Comparison of ENCODE assay signal across 33 cellular contexts in genomic region chr19:49241769-49242168, GRCh38.
"Had no signal": no experiment of that assay in that cellular context is flagged by ENCODE, and none has a peak within 500 bp of the region (broad histone marks: within the 10 kb centered on the region; RNA-seq: fewer than 3 reads in every experiment).

No MANE protein-coding gene starts in this region.

- H3K9me3 ChIP-seq: ascending aorta had no signal

- DNase-seq: activated CD4-positive, alpha-beta memory T cell treated with anti-CD3 and anti-CD28 coated beads, Interleukin-2, amount 10 ng/mL, durations not matched to agents 7 days and 5 days; activated CD4-positive, alpha-beta T cell treated with anti-CD3 and anti-CD28 coated beads for 1 hour; activated CD4-positive, alpha-beta T cell treated with anti-CD3 and anti-CD28 coated beads for 36 hours; activated CD4-positive, alpha-beta T cell treated with anti-CD3 and anti-CD28 coated beads for 48 hours; activated CD4-positive, alpha-beta T cell treated with anti-CD3 and anti-CD28 coated beads, Interleukin-2, amount 10 ng/mL, durations not matched to agents 7 days and 5 days; activated CD4-positive, alpha-beta T cell treated with anti-CD3 and anti-CD28 coated beads, Interleukin-2, amount 50 U/mL, for 48 hours; activated CD4-positive, CD25-positive, alpha-beta regulatory T cell; activated CD8-positive, alpha-beta memory T cell treated with anti-CD3 and anti-CD28 coated beads for 24 hours; activated CD8-positive, alpha-beta memory T cell treated with anti-CD3 and anti-CD28 coated beads, Interleukin-2, amount 10 ng/mL, durations not matched to agents 7 days and 5 days; activated CD8-positive, alpha-beta memory T cell treated with anti-CD3 and anti-CD28 coated beads, Interleukin-2, amount 50 U/mL, for 48 hours; activated CD8-positive, alpha-beta T cell treated with anti-CD3 and anti-CD28 coated beads, Interleukin-2, amount 10 ng/mL, durations not matched to agents 7 days and 5 days; activated effector memory CD4-positive, alpha-beta T cell treated with Interleukin-2 at 50 U/mL for 16 hours; activated gamma-delta T cell; activated naive CD4-positive, alpha-beta T cell treated with anti-CD3 and anti-CD28 coated beads, Interleukin-2, amount 10 ng/mL, durations not matched to agents 7 days and 5 days; activated naive CD4-positive, alpha-beta T cell treated with Interleukin-2 at 50 U/mL for 16 hours; activated naive CD8-positive, alpha-beta T cell treated with anti-CD3 and anti-CD28 coated beads, Interleukin-2, amount 10 ng/mL, durations not matched to agents 7 days and 5 days; activated naive CD8-positive, alpha-beta T cell treated with anti-CD3 and anti-CD28 coated beads, Interleukin-2, amount 50 U/mL, for 24 hours; activated T-cell treated with anti-CD3 and anti-CD28 coated beads, Interleukin-2, amount 50 U/mL, for 24 hours; activated T-cell treated with anti-CD3 and anti-CD28 coated beads, Interleukin-2, amount 50 U/mL, for 48 hours; amygdala; anterior cingulate cortex; caudate nucleus; cerebellar nuclear complex; T-helper 1 cell; T-helper 2 cell; T-helper 9 cell; WERI-Rb-1 had no signal

- FAIRE-seq: bronchial epithelial cell, TTC549 had no signal

- H3K4me1 ChIP-seq: ascending aorta had no signal

- H3K36me3 ChIP-seq: ascending aorta, cardiac muscle cell, WERI-Rb-1 had no signal

- ATAC-seq: activated CD4-positive, alpha-beta T cell treated with anti-CD3 and anti-CD28 coated beads for 36 hours; activated CD4-positive, CD25-positive, alpha-beta regulatory T cell treated with anti-CD3 and anti-CD28 coated beads, Interleukin-2, amount 50 U/mL, for 24 hours; activated CD8-positive, alpha-beta memory T cell treated with anti-CD3 and anti-CD28 coated beads, Interleukin-2, amount 10 ng/mL, durations not matched to agents 7 days and 5 days; activated CD8-positive, alpha-beta T cell treated with anti-CD3 and anti-CD28 coated beads, Interleukin-2, amount 10 ng/mL, durations not matched to agents 7 days and 5 days; activated naive CD8-positive, alpha-beta T cell treated with anti-CD3 and anti-CD28 coated beads, Interleukin-2, amount 50 U/mL, for 24 hours; WTC11 had no signal

- H3K27ac ChIP-seq: ascending aorta, cardiac muscle cell, WERI-Rb-1 had no signal

- H3K4me3 ChIP-seq: ascending aorta, cardiac muscle cell had no signal

- H3K27me3 ChIP-seq: ascending aorta, cardiac muscle cell had no signal
